ENCODE assay signal across 8 cellular contexts in genomic region chr6:27890351-27891299, GRCh38. TPM values are rescaled to one million over a fixed set of nuclear protein-coding genes. Genes with fewer than 3 reads are reported as not detected.
DNase-seq lines count a peak whose midpoint lies in the region; ATAC-seq, FAIRE-seq and TF ChIP-seq lines count a peak whose summit lies in the region.

No MANE protein-coding gene starts in this region.

- no peak overlapping the region for H3K4me3 Mint-ChIP-seq in astrocyte (ENCODE audit: unreplicated experiment)

- H3K79me2 ChIP-seq in astrocyte (ENCODE audit: insufficient read depth, low read length), result no peaks in the 10 kb centered on the region

- H3K9ac ChIP-seq in astrocyte (ENCODE audit: low read length) (peak overlapping the region; percentile 89), iPS-15b (ENCODE audit: low read depth, low read length) (peak overlapping the region; percentile 95)

- H4K20me1 ChIP-seq in astrocyte (ENCODE audit: insufficient read depth, low read length), result no peaks in the 10 kb centered on the region

- peaks cover 4% of the 10 kb centered on the region for H3K4me1 Mint-ChIP-seq in astrocyte (ENCODE audit: low read depth, unreplicated experiment)

- DNase-seq in DMS53 (lab: John Stamatoyannopoulos, UW) (peak; percentile 96), HS-5 (ENCODE audit: low read depth) (peak; percentile 60), T follicular helper cell (ENCODE audit: low read depth) (peak; percentile 66), astrocyte (ENCODE audit: low read depth) (peak; percentile 95), NCI-H2081 treated with DMSO at 0.1 percent for 48 hours (lab: John Stamatoyannopoulos, UW) (no peak)
- DNase-seq in stimulated activated CD4-positive, alpha-beta T cell treated with anti-CD3 and anti-CD28 coated beads, Interleukin-12 subunit alpha, Interleukin-12 subunit beta, amount 100 ng/mL, for 4 hours, result peak; percentile 40

- peak overlapping the region; percentile 86 for H2AFZ ChIP-seq in astrocyte (ENCODE audit: low read depth, low read length)

- peak overlapping the region; percentile 39 for H3K27ac ChIP-seq in astrocyte (ENCODE audit: low read depth, low read length)

- no peaks in the 10 kb centered on the region for H3K36me3 Mint-ChIP-seq in astrocyte (ENCODE audit: low read depth, unreplicated experiment)

- FAIRE-seq in astrocyte (lab: Jason Lieb, UNC), result no peak

- H3K9me3 ChIP-seq in astrocyte (ENCODE audit: insufficient read depth, low read depth, low read length) (no peaks in the 10 kb centered on the region), iPS-15b (ENCODE audit: control insufficient read depth, insufficient read depth, low read length) (no peaks in the 10 kb centered on the region)

- H3K27me3 Mint-ChIP-seq in astrocyte (ENCODE audit: low read depth, unreplicated experiment), result no peaks in the 10 kb centered on the region

- H3K9me3 Mint-ChIP-seq in astrocyte (ENCODE audit: unreplicated experiment), result no peaks in the 10 kb centered on the region

- peak overlapping the region; percentile 79 for H3K27ac Mint-ChIP-seq in astrocyte (ENCODE audit: unreplicated experiment)

- TF ChIP-seq CTCF in astrocyte (IDR thresholded peaks at IDR 0.05; ENCODE audit: insufficient read depth, low read depth, low read length), result no peak

- H3K4me2 ChIP-seq in astrocyte (ENCODE audit: low read length), result peak overlapping the region; percentile 96

- H3K36me3 ChIP-seq in astrocyte (ENCODE audit: insufficient read depth, low read length) (no peaks in the 10 kb centered on the region), iPS-15b (ENCODE audit: control insufficient read depth, insufficient read depth, low read length) (no peaks in the 10 kb centered on the region)

- peak; percentile 43 for ATAC-seq in GM21423 (IDR thresholded peaks at IDR 0.05; ENCODE audit: unreplicated experiment)

- H3K4me1 ChIP-seq in astrocyte (ENCODE audit: insufficient read depth, low read length) (peaks cover 8% of the 10 kb centered on the region), iPS-15b (ENCODE audit: control insufficient read depth, insufficient read depth, low read length) (peaks cover 24% of the 10 kb centered on the region)

- H3K27me3 ChIP-seq in astrocyte (ENCODE audit: insufficient read depth, low read length) (no peaks in the 10 kb centered on the region), iPS-15b (ENCODE audit: control insufficient read depth, insufficient read depth, low read length) (no peaks in the 10 kb centered on the region)

- peak overlapping the region; percentile 98 for H3K4me3 ChIP-seq in astrocyte (ENCODE audit: insufficient read depth, low read depth, low read length)
- peak overlapping the region; percentile 71 for H3K4me3 ChIP-seq in iPS-15b (ENCODE audit: low read depth, low read length)

RNA-seq across cellular contexts. Expression of gene OR2B2, which starts 21.6 kb away (rescaled TPM):
- total RNA-seq in astrocyte, result not detected in 2 replicates
